ENCODE assay signal across 19 cellular contexts in genomic region chr16:85323230-85323960, GRCh38.
DNase-seq lines count a peak whose midpoint lies in the region; ATAC-seq and TF ChIP-seq lines count a peak whose summit lies in the region.
"Had no signal": no experiment of that assay in that cellular context is flagged by ENCODE, and none has a peak within 500 bp of the region (broad histone marks: within the 10 kb centered on the region; RNA-seq: fewer than 3 reads in every experiment).

No MANE protein-coding gene starts in this region.

- no peak overlapping the region for H2AFZ ChIP-seq in GM23248

- H3K36me3 Mint-ChIP-seq in activated naive CD4-positive, alpha-beta T cell treated with anti-CD3 and anti-CD28 coated beads for 36 hours (ENCODE audit: low read depth): no peaks in the 10 kb centered on the region
- H3K36me3 Mint-ChIP-seq: activated naive CD4-positive, alpha-beta T cell treated with anti-CD3 and anti-CD28 coated beads, Interleukin-2, amount 50 U/mL, for 24 hours had no signal

- H3K4me3 Mint-ChIP-seq in activated naive CD4-positive, alpha-beta T cell treated with anti-CD3 and anti-CD28 coated beads for 36 hours: no peak overlapping the region
- H3K4me3 Mint-ChIP-seq: activated CD8-positive, alpha-beta T cell treated with anti-CD3 and anti-CD28 coated beads for 36 hours; activated naive CD4-positive, alpha-beta T cell treated with anti-CD3 and anti-CD28 coated beads, Interleukin-2, amount 50 U/mL, for 24 hours; activated T-cell treated with anti-CD3 and anti-CD28 coated beads, Interleukin-2, amount 50 U/mL, for 24 hours; stimulated activated naive CD8-positive, alpha-beta T cell treated with anti-CD3 and anti-CD28 coated beads, Interleukin-15, amount 100 ng/mL, for 72 hours had no signal

- H3K4me2 ChIP-seq in GM23248 (ENCODE audit: unreplicated experiment): peak overlapping the region; percentile 47

- H3K36me3 ChIP-seq in GM23248 (ENCODE audit: low read depth): no peaks in the 10 kb centered on the region
- H3K36me3 ChIP-seq in adipocyte (ENCODE audit: control insufficient read depth, insufficient read depth, low read length, severe bottlenecking): no peaks in the 10 kb centered on the region
- H3K36me3 ChIP-seq in liver (ENCODE audit: control insufficient read depth in 4 of 4, insufficient read depth in 3 of 4, low read depth in 1 of 4, low read length in 3 of 4): no peaks in the 10 kb centered on the region
- no peaks in the 10 kb centered on the region for H3K36me3 ChIP-seq in gastrocnemius medialis
- no peaks in the 10 kb centered on the region for H3K36me3 ChIP-seq in spleen
- H3K36me3 ChIP-seq: cardiac muscle cell, WERI-Rb-1 had no signal

- intact Hi-C loops in gastrocnemius medialis (cut with DNase I; ENCODE audit: low total_unique reads) (loop anchor here (2.0 to 5.0 kb wide), 3 partner anchors 37 to 289 kb away; partner anchors contain the start of gene GSE1), spleen (cut with DNase I; ENCODE audit: low total_unique reads) (no loop called here)
- intact Hi-C loops in activated naive CD4-positive, alpha-beta T cell treated with anti-CD3 and anti-CD28 coated beads for 36 hours (cut with micrococcal nuclease): no loop called here

- DNase-seq in GM23248 (no peak), adipocyte (ENCODE audit: low read depth) (no peak), gastrocnemius medialis (no peak), NCI-H524 treated with DMSO at 0.1 percent for 48 hours (lab: John Stamatoyannopoulos, UW) (no peak), SHP77 treated with DMSO at 0.1 percent for 48 hours (lab: John Stamatoyannopoulos, UW) (no peak), spleen (no peak)
- DNase-seq in activated naive CD4-positive, alpha-beta T cell treated with anti-CD3 and anti-CD28 coated beads for 36 hours: no peak
- DNase-seq: activated CD8-positive, alpha-beta T cell treated with anti-CD3 and anti-CD28 coated beads for 36 hours; activated T-cell treated with anti-CD3 and anti-CD28 coated beads, Interleukin-2, amount 50 U/mL, for 24 hours; effector CD4-positive, alpha-beta T cell; H7; KBM-7; midbrain; NCI-H187 treated with DMSO at 0.1 percent for 48 hours; stimulated activated naive CD8-positive, alpha-beta T cell treated with anti-CD3 and anti-CD28 coated beads, Interleukin-15, amount 100 ng/mL, for 72 hours; WERI-Rb-1 had no signal

- no peak overlapping the region for H3K27ac Mint-ChIP-seq in activated naive CD4-positive, alpha-beta T cell treated with anti-CD3 and anti-CD28 coated beads for 36 hours
- H3K27ac Mint-ChIP-seq: activated CD8-positive, alpha-beta T cell treated with anti-CD3 and anti-CD28 coated beads for 36 hours; activated T-cell treated with anti-CD3 and anti-CD28 coated beads, Interleukin-2, amount 50 U/mL, for 24 hours had no signal

- ATAC-seq in gastrocnemius medialis: no peak
- ATAC-seq: activated CD8-positive, alpha-beta T cell treated with anti-CD3 and anti-CD28 coated beads for 36 hours; stimulated activated naive CD8-positive, alpha-beta T cell treated with anti-CD3 and anti-CD28 coated beads, Interleukin-15, amount 100 ng/mL, for 72 hours had no signal

- TF ChIP-seq RAD21 in liver (IDR thresholded peaks at IDR 0.05): no peak

- H3K9me3 ChIP-seq in GM23248 (ENCODE audit: low read depth) (no peaks in the 10 kb centered on the region), adipocyte (ENCODE audit: control insufficient read depth, low read length) (no peaks in the 10 kb centered on the region), liver (ENCODE audit: control insufficient read depth in 4 of 4, low read length in 3 of 4) (no peaks in the 10 kb centered on the region), gastrocnemius medialis (no peaks in the 10 kb centered on the region), spleen (no peaks in the 10 kb centered on the region)

- peaks cover 24% of the 10 kb centered on the region for H3F3A ChIP-seq in GM23248 (ENCODE audit: insufficient read depth)

- TF ChIP-seq POLR2A in gastrocnemius medialis (IDR thresholded peaks at IDR 0.05) (no peak), spleen (IDR thresholded peaks at IDR 0.05) (no peak)

- H3K27ac ChIP-seq in GM23248: peak overlapping the region; percentile 88
- peak overlapping the region; percentile 33 to 53 for H3K27ac ChIP-seq in liver (ENCODE audit: low read depth in 1 of 2, low read length in 2 of 2)
- peak overlapping the region; percentile 86 to 93 (median 90) for H3K27ac ChIP-seq in gastrocnemius medialis
- peak overlapping the region in 1 of 8 donors; percentile 54 for H3K27ac ChIP-seq in spleen
- H3K27ac ChIP-seq: cardiac muscle cell, WERI-Rb-1 had no signal

- WGBS in GM23248 (ENCODE audit: low coverage in 1 of 2, low lambda C conversion rate in 2 of 2, missing lambda C conversion rate in 2 of 2), 2 experiments: 84 to 85% methylated on average over 13 to 14 of the region's 14 CpGs
- 84% methylated on average over 14 of the region's 14 CpGs for whole genome bisulfite sequencing in liver
- WGBS in spleen, 5 donors: 80 to 91% (median 87%) methylated on average over 12 to 14 of the region's 14 CpGs

- peaks cover 30% of the 10 kb centered on the region for H3K4me1 ChIP-seq in GM23248 (ENCODE audit: insufficient read depth)
- H3K4me1 ChIP-seq in adipocyte (ENCODE audit: control insufficient read depth, insufficient read depth, low read length): peaks cover 58% of the 10 kb centered on the region
- peaks cover 6 to 23% (median 12%) of the 10 kb centered on the region in 4 donors for H3K4me1 ChIP-seq in liver (ENCODE audit: control insufficient read depth in 4 of 4, insufficient read depth in 4 of 4, low read length in 3 of 4)
- peaks cover 33 to 35% of the 10 kb centered on the region in 2 donors for H3K4me1 ChIP-seq in gastrocnemius medialis
- H3K4me1 ChIP-seq in spleen: peaks cover 5 to 50% (median 28%) of the 10 kb centered on the region in 6 donors

- no peak overlapping the region for H3K4me3 ChIP-seq in GM23248
- H3K4me3 ChIP-seq in adipocyte (ENCODE audit: low read length): peak overlapping the region; percentile 45
- H3K4me3 ChIP-seq in liver (ENCODE audit: low read depth in 1 of 3, low read length in 3 of 3): no peak overlapping the region
- no peak overlapping the region for H3K4me3 ChIP-seq in gastrocnemius medialis
- no peak overlapping the region for H3K4me3 ChIP-seq in spleen
- H3K4me3 ChIP-seq: cardiac muscle cell had no signal

- no peaks in the 10 kb centered on the region for H4K20me1 ChIP-seq in GM23248 (ENCODE audit: insufficient read depth)

- CTCF ChIA-PET in activated naive CD4-positive, alpha-beta T cell treated with anti-CD3 and anti-CD28 coated beads for 36 hours (lab: Charles Lee): interaction anchor here (1.1 to 1.3 kb wide), 2 partner anchors 11 to 46 kb away, joined by 3 read pairs; no protein-coding TSS in a partner anchor

- in situ Hi-C loops in GM23248 (cut with MboI) (no loop called here), gastrocnemius medialis (cut with MboI; ENCODE audit: low sequenced_read_pairs in 4 of 4) (no loop called here)

- no peaks in the 10 kb centered on the region for H3K4me1 Mint-ChIP-seq in activated naive CD4-positive, alpha-beta T cell treated with anti-CD3 and anti-CD28 coated beads for 36 hours (ENCODE audit: low read depth)
- H3K4me1 Mint-ChIP-seq: activated naive CD4-positive, alpha-beta T cell treated with anti-CD3 and anti-CD28 coated beads, Interleukin-2, amount 50 U/mL, for 24 hours; stimulated activated naive CD8-positive, alpha-beta T cell treated with anti-CD3 and anti-CD28 coated beads, Interleukin-15, amount 100 ng/mL, for 72 hours had no signal

- TF ChIP-seq CTCF in liver (IDR thresholded peaks at IDR 0.05; ENCODE audit: low read depth, low read length, missing input control) (no peak), gastrocnemius medialis (IDR thresholded peaks at IDR 0.05 in 4 of 5, conservative IDR thresholded peaks at IDR 0.05 in 1 of 5) (no peak), spleen (IDR thresholded peaks at IDR 0.05 in 8 of 11, conservative IDR thresholded peaks at IDR 0.05 in 3 of 11) (no peak)

- H3K9ac ChIP-seq in GM23248 (peak overlapping the region; percentile 65; the same call in 1 of the 2 replicates), adipocyte (ENCODE audit: low read length) (peak overlapping the region; percentile 88), liver (ENCODE audit: low read depth in 1 of 2, low read length in 2 of 2) (no peak overlapping the region)

- H3K9me2 ChIP-seq in GM23248 (ENCODE audit: insufficient read depth): no peaks in the 10 kb centered on the region

- H3K27me3 ChIP-seq in GM23248 (replicated peaks; ENCODE audit: insufficient read depth) (no peaks in the 10 kb centered on the region), adipocyte (replicated peaks; ENCODE audit: control insufficient read depth, insufficient read depth, low read length) (no peaks in the 10 kb centered on the region), liver (ENCODE audit: control insufficient read depth in 4 of 4, insufficient read depth in 4 of 4, low read length in 3 of 4) (no peaks in the 10 kb centered on the region), gastrocnemius medialis (no peaks in the 10 kb centered on the region), spleen (replicated peaks in 1 of 7) (peaks cover 0 to 12% (median 3%) of the 10 kb centered on the region in 7 donors)
- H3K27me3 ChIP-seq: cardiac muscle cell had no signal

- no peaks in the 10 kb centered on the region for H3K9me3 Mint-ChIP-seq in activated naive CD4-positive, alpha-beta T cell treated with anti-CD3 and anti-CD28 coated beads for 36 hours
- H3K9me3 Mint-ChIP-seq: activated CD8-positive, alpha-beta T cell treated with anti-CD3 and anti-CD28 coated beads for 36 hours; activated naive CD4-positive, alpha-beta T cell treated with anti-CD3 and anti-CD28 coated beads, Interleukin-2, amount 50 U/mL, for 24 hours; activated T-cell treated with anti-CD3 and anti-CD28 coated beads, Interleukin-2, amount 50 U/mL, for 24 hours; stimulated activated naive CD8-positive, alpha-beta T cell treated with anti-CD3 and anti-CD28 coated beads, Interleukin-15, amount 100 ng/mL, for 72 hours had no signal

- no peaks in the 10 kb centered on the region for H3K27me3 Mint-ChIP-seq in activated naive CD4-positive, alpha-beta T cell treated with anti-CD3 and anti-CD28 coated beads for 36 hours (ENCODE audit: low read depth)
- H3K27me3 Mint-ChIP-seq: activated CD8-positive, alpha-beta T cell treated with anti-CD3 and anti-CD28 coated beads for 36 hours; activated naive CD4-positive, alpha-beta T cell treated with anti-CD3 and anti-CD28 coated beads, Interleukin-2, amount 50 U/mL, for 24 hours; stimulated activated naive CD8-positive, alpha-beta T cell treated with anti-CD3 and anti-CD28 coated beads, Interleukin-15, amount 100 ng/mL, for 72 hours had no signal

- peaks cover 83% of the 10 kb centered on the region for H3K79me2 ChIP-seq in GM23248 (ENCODE audit: insufficient read depth)

Comparison
In these comparisons a context has a peak if more than half of its experiments do, and no peak if none do; other contexts are left out.
1. H3K9ac ChIP-seq: peak in GM23248 (single experiment) and adipocyte (single experiment); none in liver (0 of 2).